ENCODE assay signal across 19 cellular contexts in the genomic region with DNA sequence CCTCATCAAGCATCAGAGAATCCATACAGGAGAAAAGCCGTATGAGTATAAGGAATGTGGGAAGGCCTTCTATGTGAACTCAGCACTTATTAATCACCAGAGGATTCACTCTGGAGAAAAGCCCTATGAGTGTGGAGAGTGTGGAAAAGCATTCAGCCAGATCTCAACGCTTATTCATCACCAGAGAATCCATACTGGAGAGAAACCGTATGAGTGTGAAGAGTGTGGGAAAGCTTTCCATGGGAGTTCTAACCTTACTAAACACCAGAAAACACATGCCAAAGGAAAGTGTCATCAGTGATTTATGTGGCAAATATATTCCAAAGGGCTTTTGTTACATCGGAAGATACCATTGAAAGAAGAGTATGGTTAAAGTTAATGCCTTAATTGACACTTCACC. TPM values are rescaled to one million over a fixed set of nuclear protein-coding genes. Genes with fewer than 3 reads are reported as not detected.
DNase-seq lines count a peak whose midpoint lies in the region; ATAC-seq, FAIRE-seq and TF ChIP-seq lines count a peak whose summit lies in the region.
"Had no signal": no experiment of that assay in that cellular context is flagged by ENCODE, and none has a peak within 500 bp of the region (broad histone marks: within the 10 kb centered on the region; RNA-seq: fewer than 3 reads in every experiment).

No MANE protein-coding gene starts in this region.

- H3K9me3 ChIP-seq in K562 (replicated peaks; ENCODE audit: control insufficient read depth, insufficient read depth, low read depth, low read length) (no peaks in the 10 kb centered on the region), keratinocyte (ENCODE audit: control insufficient read depth, low read depth, low read length) (no peaks in the 10 kb centered on the region)
- H3K9me3 ChIP-seq: prostate gland, thyroid gland had no signal

- ATAC-seq in K562 (no peak), HG03095 (IDR thresholded peaks at IDR 0.05; ENCODE audit: unreplicated experiment) (no peak), left colon (no peak)
- ATAC-seq: Panc1 had no signal

- CTCF ChIA-PET in K562 (lab: Yijun Ruan, JAX; ENCODE audit: low intra/inter-chr PET ratio), result no interaction called here

- H3K9me1 ChIP-seq in K562 (ENCODE audit: control insufficient read depth, insufficient read depth, low read length) (no peaks in the 10 kb centered on the region), keratinocyte (ENCODE audit: control insufficient read depth, extremely low read depth, insufficient read depth, low read length) (no peaks in the 10 kb centered on the region)

- H3K27me3 ChIP-seq in K562 (ENCODE audit: control insufficient read depth in 2 of 2, insufficient read depth in 2 of 2, low read length in 2 of 2) (no peaks in the 10 kb centered on the region), keratinocyte (ENCODE audit: control insufficient read depth, extremely low read depth, insufficient read depth, low read length) (no peaks in the 10 kb centered on the region)
- H3K27me3 ChIP-seq: thyroid gland had no signal

- no peak for TF ChIP-seq EP300 in K562 (IDR thresholded peaks at IDR 0.05; ENCODE audit: low read length)

- no peak overlapping the region for H2AFZ ChIP-seq in K562 (ENCODE audit: low read depth, low read length)
- no peak overlapping the region for H2AFZ ChIP-seq in keratinocyte (ENCODE audit: control insufficient read depth, low read length)

- no peaks in the 10 kb centered on the region for H4K20me1 ChIP-seq in K562 (replicated peaks; ENCODE audit: control insufficient read depth, insufficient read depth, low read length)
- H4K20me1 ChIP-seq in keratinocyte (ENCODE audit: control insufficient read depth, extremely low read depth, insufficient read depth, low read length), result no peaks in the 10 kb centered on the region

- FAIRE-seq in K562 (lab: Jason Lieb, UNC) (no peak), keratinocyte (lab: Jason Lieb, UNC) (peak; percentile 60)
- FAIRE-seq: frontal cortex had no signal

- H3K27ac ChIP-seq in K562 (ENCODE audit: extremely low read depth, low read depth, low read length), result no peak overlapping the region
- H3K27ac ChIP-seq in keratinocyte (ENCODE audit: control insufficient read depth, insufficient read depth, low read length), result no peak overlapping the region
- H3K27ac ChIP-seq: KMS-11, prostate gland, thyroid gland had no signal

- no peaks in the 10 kb centered on the region for H3K79me2 ChIP-seq in K562 (ENCODE audit: control insufficient read depth, insufficient read depth, low read length)
- H3K79me2 ChIP-seq in keratinocyte (ENCODE audit: control insufficient read depth, insufficient read depth, low read length), result no peaks in the 10 kb centered on the region

- no peak for TF ChIP-seq POLR2A in K562 (conservative IDR thresholded peaks at IDR 0.05)

- H3K36me3 ChIP-seq in K562 (ENCODE audit: control insufficient read depth, insufficient read depth, low read length), result peaks cover 6% of the 10 kb centered on the region; the same call in 1 of the 3 replicates
- H3K36me3 ChIP-seq in keratinocyte (ENCODE audit: control insufficient read depth in 2 of 2, extremely low read depth in 1 of 2, insufficient read depth in 2 of 2, low read length in 2 of 2), result peaks cover 0 to 1% of the 10 kb centered on the region in 2 experiments
- H3K36me3 ChIP-seq: prostate gland, thyroid gland had no signal

- TF ChIP-seq CTCF in K562 (IDR thresholded peaks at IDR 0.05 in 2 of 3, conservative IDR thresholded peaks at IDR 0.05 in 1 of 3; ENCODE audit: insufficient read depth in 2 of 3, low read depth in 1 of 3, low read length in 3 of 3), result no peak
- no peak for TF ChIP-seq CTCF in keratinocyte (optimal IDR thresholded peaks at IDR 0.05 in 1 of 3, IDR thresholded peaks at IDR 0.05 in 1 of 3, conservative IDR thresholded peaks at IDR 0.05 in 1 of 3; ENCODE audit: extremely low read depth in 1 of 3, insufficient read depth in 2 of 3, low read length in 3 of 3)

- dilution Hi-C loops in keratinocyte (cut with MboI; ENCODE audit: extremely low pct_ligation_motif_present, low sequenced_read_pairs), result no loop called here

- H3K4me3 ChIP-seq in K562 (no peak overlapping the region), keratinocyte (ENCODE audit: control insufficient read depth in 2 of 3, extremely low read depth in 1 of 3, insufficient read depth in 2 of 3, low read depth in 1 of 3, low read length in 3 of 3) (no peak overlapping the region)
- H3K4me3 ChIP-seq: prostate gland, thyroid gland had no signal

- in situ Hi-C loops in K562 (cut with MboI), result no loop called here

- H3K4me1 ChIP-seq in K562 (replicated peaks in 1 of 2; ENCODE audit: control insufficient read depth in 2 of 2, insufficient read depth in 2 of 2, low read length in 2 of 2) (peaks cover 0 to 8% of the 10 kb centered on the region in 2 experiments; a peak in 3 of 5 replicates), keratinocyte (ENCODE audit: control insufficient read depth, extremely low read depth, insufficient read depth, low read length) (peaks cover 5% of the 10 kb centered on the region)
- H3K4me1 ChIP-seq: prostate gland had no signal

- DNase-seq in AG08396 (ENCODE audit: low spot score) (peak; percentile 12), HS-5 (ENCODE audit: low read depth) (peak; percentile 87), K562 (ENCODE audit: extremely low read depth in 1 of 4, low spot score in 3 of 4) (no peak), keratinocyte (ENCODE audit: low read depth, low spot score) (peak; percentile 17), NCI-H510A treated with DMSO at 0.1 percent for 48 hours (lab: John Stamatoyannopoulos, UW) (no peak), left colon (no peak)
- no peak for DNase-seq in activated CD8-positive, alpha-beta memory T cell treated with anti-CD3 and anti-CD28 coated beads, Interleukin-2, amount 50 U/mL, for 48 hours
- DNase-seq: activated T-cell treated with anti-CD3 and anti-CD28 coated beads, Interleukin-2, amount 50 U/mL, for 24 hours; AML-193; DMS153; immature natural killer cell; NCI-H146; NCI-H510A; thyroid gland had no signal

- H3K9ac ChIP-seq in K562 (ENCODE audit: insufficient read depth in 1 of 2, low read depth in 2 of 2, low read length in 2 of 2) (no peak overlapping the region), keratinocyte (ENCODE audit: control insufficient read depth, extremely low read depth, insufficient read depth, low read length) (no peak overlapping the region)
- H3K9ac ChIP-seq: KMS-11 had no signal

- 47% methylated on average over 4 of the region's 4 CpGs for WGBS in K562 (ENCODE audit: insufficient coverage, low coverage, missing lambda C conversion rate)

- intact Hi-C loops in K562 (cut with micrococcal nuclease), result no loop called here
- intact Hi-C loops in left colon (cut with DNase I, micrococcal nuclease), result no loop called here

- no peak for TF ChIP-seq RAD21 in K562 (CRISPR knock-in tag; conservative IDR thresholded peaks at IDR 0.05 in 1 of 2, IDR thresholded peaks at IDR 0.05 in 1 of 2)

- no TSS peak for BruUV-seq in K562 (replicated peaks; lab: Mats Ljungman, UMichigan)

- POLR2A ChIA-PET in K562 (lab: Yijun Ruan, JAX), result interaction anchor here (1.3 kb wide), 1 partner anchor 9 kb away, joined by 3 read pairs; no protein-coding TSS in a partner anchor

- no peak overlapping the region for H3K4me2 ChIP-seq in K562 (ENCODE audit: insufficient read depth, low read length)
- no peak overlapping the region for H3K4me2 ChIP-seq in keratinocyte (ENCODE audit: control insufficient read depth, extremely low read depth, insufficient read depth, low read depth, low read length)
- H3K4me2 ChIP-seq: KMS-11 had no signal

RNA-seq across cellular contexts. Expression of a gene that starts 25.4 kb away (rescaled TPM):
- total RNA-seq in K562 (2011; cell fraction: chromatin; rRNA removed; ENCODE audit: low replicate concordance), result 36.9 and 61.9 TPM in 2 replicates
- 15.2 and 22.2 TPM in 2 replicates for total RNA-seq in K562 (2011; cell fraction: nucleolus; rRNA removed)
- 40.5 and 82.1 TPM in 2 replicates for total RNA-seq in K562 (2011; cell fraction: nucleoplasm; rRNA removed)
- total RNA-seq in K562 (2014; rRNA removed) (12.4 and 15.4 TPM in 2 replicates), K562 (2014; rRNA removed; fragmentation: Illumina TruSeq; extraction: Trizol) (21.7 and 25.3 TPM in 2 replicates), K562 (2015; rRNA removed; fragmentation: Illumina TruSeq; extraction: Trizol) (21.4 and 21.7 TPM in 2 replicates), K562 (2021) (26.7 and 29.9 TPM in 2 replicates), left colon (10 to 100 TPM; 10.7 to 13.4 TPM)
- polyA plus RNA-seq in K562 (2011; rRNA removed) (22.1 and 40.4 TPM in 2 replicates), K562 (2014; fragmentation: Illumina TruSeq; extraction: Trizol) (35.5 and 37.7 TPM in 2 replicates), K562 (2014; fragmentation: Nextera tagmentation; extraction: Ambion mirVana) (1 to 10 TPM; 3.3 to 7.1 TPM), K562 (2014; rRNA removed) (21.8 and 24.4 TPM in 2 replicates), keratinocyte (5.4 to 6.4 TPM (median 5.7 TPM) in 3 replicates)
- 7.6 and 24.2 TPM in 2 replicates for polyA plus RNA-seq in K562 (2011; cell fraction: cytosol; rRNA removed)
- polyA plus RNA-seq in K562 (2011; cell fraction: nucleus; rRNA removed), result 103 and 115 TPM in 2 replicates
- 15.2 and 22.1 TPM in 2 replicates for polyA plus RNA-seq in K562 (2012)
- polyA minus RNA-seq in K562 (2011; rRNA and poly(A)+ RNA removed), result 37.0 and 56.3 TPM in 2 replicates
- polyA minus RNA-seq in K562 (2011; cell fraction: cytosol; rRNA and poly(A)+ RNA removed), result 24.8 and 28.7 TPM in 2 replicates
- 22.8 and 48.3 TPM in 2 replicates for polyA minus RNA-seq in K562 (2011; cell fraction: nucleus; rRNA and poly(A)+ RNA removed)
- polyA plus RNA-seq in keratinocyte (2011; ENCODE audit: low read depth), result 2.1 TPM
- polyA plus RNA-seq in keratinocyte (2011; cell fraction: cytosol; rRNA removed), result 2.0 and 3.8 TPM in 2 replicates
- 21.5 TPM in 2 replicates for polyA plus RNA-seq in keratinocyte (2011; cell fraction: nucleus; rRNA removed)
- 3.4 and 3.8 TPM in 2 replicates for polyA plus RNA-seq in keratinocyte (2012; ENCODE audit: low replicate concordance)
- 4.3 to 14.8 TPM (median 10.7 TPM) in 3 replicates for polyA minus RNA-seq in keratinocyte
- 4.0 TPM for polyA minus RNA-seq in keratinocyte (2011; cell fraction: cytosol; rRNA and poly(A)+ RNA removed)
- polyA minus RNA-seq in keratinocyte (2011; cell fraction: nucleus; rRNA and poly(A)+ RNA removed), result 8.9 and 19.5 TPM in 2 replicates

RNA-seq across cellular contexts. Expression of a gene that starts 42.7 kb away (rescaled TPM):
- total RNA-seq in K562 (2011; cell fraction: chromatin; rRNA removed; ENCODE audit: low replicate concordance), result not detected in 2 replicates
- not detected in 2 replicates for total RNA-seq in K562 (2011; cell fraction: nucleolus; rRNA removed)
- total RNA-seq in K562 (2011; cell fraction: nucleoplasm; rRNA removed), result not detected in 2 replicates
- not detected in 2 replicates for total RNA-seq in K562 (2014; rRNA removed)
- total RNA-seq in K562 (2014; rRNA removed; fragmentation: Illumina TruSeq; extraction: Trizol), result not detected in 2 replicates
- not detected in 2 replicates for total RNA-seq in K562 (2015; rRNA removed; fragmentation: Illumina TruSeq; extraction: Trizol)
- total RNA-seq in K562 (2021), result not detected in 2 replicates
- polyA plus RNA-seq in K562 (2011; rRNA removed), result 0.20 TPM in 1 of 2 replicates, not detected in the other
- polyA plus RNA-seq in K562 (2011; cell fraction: cytosol; rRNA removed), result 0.04 TPM in 1 of 2 replicates, not detected in the other
- 0.22 TPM in 1 of 2 replicates, not detected in the other for polyA plus RNA-seq in K562 (2011; cell fraction: nucleus; rRNA removed)
- polyA plus RNA-seq in K562 (2012), result 0.09 TPM in 1 of 2 replicates, not detected in the other
- polyA plus RNA-seq in K562 (2014; fragmentation: Illumina TruSeq; extraction: Trizol), result not detected in 2 replicates
- polyA plus RNA-seq in K562 (2014; fragmentation: Nextera tagmentation; extraction: Ambion mirVana), result under 1 TPM in 1 of 2 experiments, not detected in 1; 0.08 TPM
- not detected in 2 replicates for polyA plus RNA-seq in K562 (2014; rRNA removed)
- polyA minus RNA-seq in K562 (2011; rRNA and poly(A)+ RNA removed), result 0.33 TPM in 1 of 2 replicates, not detected in the other
- polyA minus RNA-seq in K562 (2011; cell fraction: cytosol; rRNA and poly(A)+ RNA removed), result not detected in 2 replicates
- 0.44 TPM in 1 of 2 replicates, not detected in the other for polyA minus RNA-seq in K562 (2011; cell fraction: nucleus; rRNA and poly(A)+ RNA removed)
- polyA plus RNA-seq in keratinocyte, result 0.99 to 1.5 TPM (median 1.0 TPM) in 3 replicates
- 3.9 TPM for polyA plus RNA-seq in keratinocyte (2011; ENCODE audit: low read depth)
- 0.49 and 0.70 TPM in 2 replicates for polyA plus RNA-seq in keratinocyte (2011; cell fraction: cytosol; rRNA removed)
- 1.00 and 1.8 TPM in 2 replicates for polyA plus RNA-seq in keratinocyte (2011; cell fraction: nucleus; rRNA removed)
- polyA plus RNA-seq in keratinocyte (2012; ENCODE audit: low replicate concordance), result 0.95 and 3.1 TPM in 2 replicates
- polyA minus RNA-seq in keratinocyte, result 0.49 to 0.83 TPM in 2 of 3 replicates, not detected in the other
- not detected for polyA minus RNA-seq in keratinocyte (2011; cell fraction: cytosol; rRNA and poly(A)+ RNA removed)
- 0.32 and 0.62 TPM in 2 replicates for polyA minus RNA-seq in keratinocyte (2011; cell fraction: nucleus; rRNA and poly(A)+ RNA removed)
- 1 to 10 TPM; 7.1 to 8.6 TPM for total RNA-seq in left colon

RNA-seq across cellular contexts. Expression of a gene that starts 58.0 kb away (rescaled TPM):
- total RNA-seq in K562 (2011; cell fraction: chromatin; rRNA removed; ENCODE audit: low replicate concordance), result 65.9 and 101 TPM in 2 replicates
- 43.7 and 45.8 TPM in 2 replicates for total RNA-seq in K562 (2011; cell fraction: nucleolus; rRNA removed)
- total RNA-seq in K562 (2011; cell fraction: nucleoplasm; rRNA removed), result 68.6 and 101 TPM in 2 replicates
- total RNA-seq in K562 (2014; rRNA removed), result 18.4 and 19.0 TPM in 2 replicates
- total RNA-seq in K562 (2014; rRNA removed; fragmentation: Illumina TruSeq; extraction: Trizol), result 31.4 and 37.4 TPM in 2 replicates
- total RNA-seq in K562 (2015; rRNA removed; fragmentation: Illumina TruSeq; extraction: Trizol), result 26.0 and 28.7 TPM in 2 replicates
- 19.0 and 22.3 TPM in 2 replicates for total RNA-seq in K562 (2021)
- 48.9 and 59.9 TPM in 2 replicates for polyA plus RNA-seq in K562 (2011; rRNA removed)
- polyA plus RNA-seq in K562 (2011; cell fraction: cytosol; rRNA removed), result 16.3 and 40.6 TPM in 2 replicates
- polyA plus RNA-seq in K562 (2011; cell fraction: nucleus; rRNA removed), result 55.3 and 65.2 TPM in 2 replicates
- polyA plus RNA-seq in K562 (2012), result 15.5 and 25.6 TPM in 2 replicates
- 31.8 and 32.5 TPM in 2 replicates for polyA plus RNA-seq in K562 (2014; fragmentation: Illumina TruSeq; extraction: Trizol)
- 10 to 100 TPM; 18.8 to 20.0 TPM for polyA plus RNA-seq in K562 (2014; fragmentation: Nextera tagmentation; extraction: Ambion mirVana)
- polyA plus RNA-seq in K562 (2014; rRNA removed), result 30.4 and 35.2 TPM in 2 replicates
- 49.6 and 64.4 TPM in 2 replicates for polyA minus RNA-seq in K562 (2011; rRNA and poly(A)+ RNA removed)
- polyA minus RNA-seq in K562 (2011; cell fraction: cytosol; rRNA and poly(A)+ RNA removed), result 10.6 and 10.9 TPM in 2 replicates
- polyA minus RNA-seq in K562 (2011; cell fraction: nucleus; rRNA and poly(A)+ RNA removed), result 28.3 and 55.3 TPM in 2 replicates
- polyA plus RNA-seq in keratinocyte, result 8.3 to 15.9 TPM (median 12.0 TPM) in 3 replicates
- polyA plus RNA-seq in keratinocyte (2011; ENCODE audit: low read depth), result 8.0 TPM
- 4.6 and 8.4 TPM in 2 replicates for polyA plus RNA-seq in keratinocyte (2011; cell fraction: cytosol; rRNA removed)
- 29.4 and 36.9 TPM in 2 replicates for polyA plus RNA-seq in keratinocyte (2011; cell fraction: nucleus; rRNA removed)
- polyA plus RNA-seq in keratinocyte (2012; ENCODE audit: low replicate concordance), result 4.9 and 12.9 TPM in 2 replicates
- polyA minus RNA-seq in keratinocyte, result 2.2 to 11.5 TPM (median 11.2 TPM) in 3 replicates
- polyA minus RNA-seq in keratinocyte (2011; cell fraction: cytosol; rRNA and poly(A)+ RNA removed), result 4.6 TPM
- 9.9 and 12.6 TPM in 2 replicates for polyA minus RNA-seq in keratinocyte (2011; cell fraction: nucleus; rRNA and poly(A)+ RNA removed)
- 10 to 100 TPM; 10.4 to 12.8 TPM for total RNA-seq in left colon

Comparison
In these comparisons a context has a peak if more than half of its experiments do, and no peak if none do; other contexts are left out.
1. DNase-seq: peak in AG08396 (single experiment), HS-5 (single experiment) and keratinocyte (single experiment); none in K562 (0 of 4), NCI-H510A treated with DMSO at 0.1 percent for 48 hours (single experiment), activated CD8-positive, alpha-beta memory T cell treated with anti-CD3 and anti-CD28 coated beads, Interleukin-2, amount 50 U/mL, for 48 hours (single experiment) and left colon (0 of 2).
2. RNA of a gene that starts 42.7 kb away (total RNA-seq): 7.1 to 8.6 TPM in left colon; not detected in K562; every median in the first group is over 4 times any median in the second.